Comparison of ENCODE assay signal across 25 cellular contexts in the genomic region with DNA sequence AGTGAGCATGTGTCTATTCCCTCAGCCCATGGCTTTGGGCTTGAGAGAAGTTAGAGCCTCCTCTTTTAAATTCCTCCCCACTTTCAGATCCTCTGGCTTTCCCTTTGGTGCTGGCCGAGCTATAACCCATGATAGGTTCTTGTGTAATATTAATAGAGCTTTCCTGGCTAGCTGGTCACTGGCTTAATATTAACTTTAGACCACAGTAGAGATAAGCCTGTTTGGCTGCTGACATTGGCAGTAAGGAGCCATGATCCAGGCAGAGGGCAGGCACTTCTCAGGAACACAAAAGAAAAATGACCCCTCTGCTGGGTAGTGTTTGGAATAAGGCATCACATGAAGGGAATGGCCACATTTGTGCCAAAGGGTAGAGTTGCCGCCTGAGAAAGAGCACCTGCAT.
DNase-seq lines count a peak whose midpoint lies in the region; ATAC-seq and TF ChIP-seq lines count a peak whose summit lies in the region.
"Had no signal": no experiment of that assay in that cellular context is flagged by ENCODE, and none has a peak within 500 bp of the region (broad histone marks: within the 10 kb centered on the region; RNA-seq: fewer than 3 reads in every experiment).

No MANE protein-coding gene starts in this region.

- peaks cover 3% of the 10 kb centered on the region for H3K79me1 ChIP-seq in trophoblast cell (ENCODE audit: low read length)

- no peak overlapping the region for H3K14ac ChIP-seq in trophoblast cell (ENCODE audit: low read length)

- H3K27me3 ChIP-seq in hepatocyte: no peaks in the 10 kb centered on the region
- H3K27me3 ChIP-seq in trophoblast cell (ENCODE audit: insufficient read depth, low read length): no peaks in the 10 kb centered on the region
- H3K27me3 ChIP-seq: tibial artery had no signal

- H2AK5ac ChIP-seq in trophoblast cell (ENCODE audit: low read length): no peak overlapping the region

- ATAC-seq in GM21737 (IDR thresholded peaks at IDR 0.05; ENCODE audit: unreplicated experiment) (no peak), HG03196 (IDR thresholded peaks at IDR 0.05; ENCODE audit: unreplicated experiment) (no peak)
- ATAC-seq in stimulated activated naive B cell treated with anti-CD40 and anti-IgM and Interleukin-4, amounts not matched to agents 10 μg/mL and 1 μg/mL and 100 μg/mL, for 72 hours (replicated peaks): no peak
- ATAC-seq: activated CD8-positive, alpha-beta memory T cell treated with anti-CD3 and anti-CD28 coated beads, Interleukin-2, amount 10 ng/mL, durations not matched to agents 7 days and 5 days; natural killer cell treated with Interleukin-12 subunit alpha and Interleukin-12 subunit beta and Interleukin-15 and Interleukin-18, amount 100 ng/mL, for 72 hours; sciatic nerve; WTC11 had no signal

- peak overlapping the region; percentile 17 for H2BK12ac ChIP-seq in trophoblast cell (ENCODE audit: low read length)

- H3K36me3 ChIP-seq in hepatocyte (replicated peaks; ENCODE audit: insufficient read depth, low read depth) (no peaks in the 10 kb centered on the region), trophoblast cell (ENCODE audit: control insufficient read depth in 1 of 2, insufficient read depth in 2 of 2, low read length in 2 of 2) (peaks cover 9% of the 10 kb centered on the region in 2 experiments)

- DNase-seq in ACHN: peak; percentile 74
- peak; percentile 31 for DNase-seq in hepatocyte (ENCODE audit: low spot score)
- DNase-seq in trophoblast cell: no peak
- no peak for DNase-seq in stimulated activated naive B cell treated with anti-CD40 and anti-IgM and Interleukin-4, amounts not matched to agents 10 μg/mL and 1 μg/mL and 100 μg/mL, for 72 hours
- DNase-seq in NCI-H1436 treated with DMSO at 0.1 percent for 48 hours (lab: John Stamatoyannopoulos, UW): no peak
- DNase-seq: activated CD4-positive, alpha-beta T cell treated with anti-CD3 and anti-CD28 coated beads, Interleukin-2, amount 10 ng/mL, durations not matched to agents 7 days and 5 days; activated CD8-positive, alpha-beta memory T cell treated with anti-CD3 and anti-CD28 coated beads, Interleukin-2, amount 10 ng/mL, durations not matched to agents 7 days and 5 days; activated naive CD4-positive, alpha-beta T cell treated with anti-CD3 and anti-CD28 coated beads for 36 hours; CD8-positive, alpha-beta memory T cell; effector CD4-positive, alpha-beta T cell; midbrain; NCI-H2029 treated with DMSO at 0.1 percent for 48 hours; NCI-H526; NK-92 treated with Interleukin-12 subunit alpha and Interleukin-12 subunit beta, amount 100 ng/mL, for 24 hours; PC-9; SHP77 treated with DMSO at 0.1 percent for 48 hours; tibial artery had no signal

- H3K9me3 ChIP-seq in hepatocyte (ENCODE audit: low read depth) (no peaks in the 10 kb centered on the region), trophoblast cell (ENCODE audit: insufficient read depth, low read depth, low read length) (no peaks in the 10 kb centered on the region)
- H3K9me3 ChIP-seq: tibial artery had no signal

- H3K4me3 Mint-ChIP-seq in stimulated activated naive B cell treated with anti-CD40 and anti-IgM and Interleukin-4, amounts not matched to agents 10 μg/mL and 1 μg/mL and 100 μg/mL, for 72 hours: no peak overlapping the region
- H3K4me3 Mint-ChIP-seq: activated CD4-positive, alpha-beta T cell treated with anti-CD3 and anti-CD28 coated beads, Interleukin-2, amount 10 ng/mL, durations not matched to agents 7 days and 5 days; activated CD8-positive, alpha-beta memory T cell treated with anti-CD3 and anti-CD28 coated beads, Interleukin-2, amount 10 ng/mL, durations not matched to agents 7 days and 5 days; activated naive CD4-positive, alpha-beta T cell treated with anti-CD3 and anti-CD28 coated beads for 36 hours; B cell; CD8-positive, alpha-beta memory T cell; natural killer cell treated with Interleukin-12 subunit alpha and Interleukin-12 subunit beta and Interleukin-15 and Interleukin-18, amount 100 ng/mL, for 72 hours; stimulated activated naive CD8-positive, alpha-beta T cell treated with anti-CD3 and anti-CD28 coated beads, Interleukin-15, Interleukin-2, amounts not matched to agents 100 ng/mL and 50 ng/mL, for 24 hours; WTC11 had no signal

- peak overlapping the region; percentile 71 for H3K27ac ChIP-seq in VCaP
- peak overlapping the region; percentile 57 for H3K27ac ChIP-seq in hepatocyte
- H3K27ac ChIP-seq in trophoblast cell (ENCODE audit: low read depth, low read length): no peak overlapping the region
- H3K27ac ChIP-seq: PC-9, tibial artery had no signal

- peaks cover 5 to 17% of the 10 kb centered on the region in 2 donors for H3K4me1 Mint-ChIP-seq in stimulated activated naive B cell treated with anti-CD40 and anti-IgM and Interleukin-4, amounts not matched to agents 10 μg/mL and 1 μg/mL and 100 μg/mL, for 72 hours
- H3K4me1 Mint-ChIP-seq: B cell; CD8-positive, alpha-beta memory T cell; WTC11 had no signal

- H3K4ac ChIP-seq in trophoblast cell (ENCODE audit: low read depth, low read length): no peak overlapping the region

- no peak overlapping the region for H2BK5ac ChIP-seq in trophoblast cell (ENCODE audit: low read depth, low read length, poor library complexity)

- no peaks in the 10 kb centered on the region for H3K9me3 Mint-ChIP-seq in stimulated activated naive B cell treated with anti-CD40 and anti-IgM and Interleukin-4, amounts not matched to agents 10 μg/mL and 1 μg/mL and 100 μg/mL, for 72 hours
- H3K9me3 Mint-ChIP-seq: activated CD4-positive, alpha-beta T cell treated with anti-CD3 and anti-CD28 coated beads, Interleukin-2, amount 10 ng/mL, durations not matched to agents 7 days and 5 days; activated naive CD4-positive, alpha-beta T cell treated with anti-CD3 and anti-CD28 coated beads for 36 hours; CD8-positive, alpha-beta memory T cell; natural killer cell treated with Interleukin-12 subunit alpha and Interleukin-12 subunit beta and Interleukin-15 and Interleukin-18, amount 100 ng/mL, for 72 hours; stimulated activated naive CD8-positive, alpha-beta T cell treated with anti-CD3 and anti-CD28 coated beads, Interleukin-15, Interleukin-2, amounts not matched to agents 100 ng/mL and 50 ng/mL, for 24 hours; WTC11 had no signal

- no peaks in the 10 kb centered on the region for H3K9me2 ChIP-seq in hepatocyte (replicated peaks; ENCODE audit: insufficient read depth)

- no peak overlapping the region for H2AFZ ChIP-seq in hepatocyte
- no peak overlapping the region for H2AFZ ChIP-seq in trophoblast cell (ENCODE audit: insufficient read depth, low read length, poor library complexity)
- H2AFZ ChIP-seq: PC-9 had no signal

- H4K20me1 ChIP-seq in hepatocyte (ENCODE audit: insufficient read depth, poor library complexity, severe bottlenecking): no peaks in the 10 kb centered on the region

- H3K79me2 ChIP-seq in hepatocyte: no peaks in the 10 kb centered on the region
- H3K79me2 ChIP-seq in trophoblast cell (ENCODE audit: control insufficient read depth, insufficient read depth, low read length, poor library complexity): no peaks in the 10 kb centered on the region

- H2BK120ac ChIP-seq in trophoblast cell (ENCODE audit: insufficient read depth, low read length, poor library complexity): no peak overlapping the region

- peaks cover 0 to 5% of the 10 kb centered on the region in 2 donors for H3K36me3 Mint-ChIP-seq in stimulated activated naive B cell treated with anti-CD40 and anti-IgM and Interleukin-4, amounts not matched to agents 10 μg/mL and 1 μg/mL and 100 μg/mL, for 72 hours
- H3K36me3 Mint-ChIP-seq: activated CD8-positive, alpha-beta memory T cell treated with anti-CD3 and anti-CD28 coated beads, Interleukin-2, amount 10 ng/mL, durations not matched to agents 7 days and 5 days; natural killer cell treated with Interleukin-12 subunit alpha and Interleukin-12 subunit beta and Interleukin-15 and Interleukin-18, amount 100 ng/mL, for 72 hours; WTC11 had no signal

- no peak overlapping the region for H3K4me2 ChIP-seq in hepatocyte
- no peak overlapping the region for H3K4me2 ChIP-seq in trophoblast cell (ENCODE audit: low read length)
- H3K4me2 ChIP-seq: PC-9 had no signal

- no peak for TF ChIP-seq CTCF in VCaP (conservative IDR thresholded peaks at IDR 0.05)
- no peak for TF ChIP-seq CTCF in hepatocyte (IDR thresholded peaks at IDR 0.05; ENCODE audit: poor library complexity)

- no peak overlapping the region for H3K18ac ChIP-seq in trophoblast cell (ENCODE audit: low read length)

- no peak overlapping the region for H4K91ac ChIP-seq in trophoblast cell (ENCODE audit: low read depth, low read length)

- no peak overlapping the region for H3K27ac Mint-ChIP-seq in stimulated activated naive B cell treated with anti-CD40 and anti-IgM and Interleukin-4, amounts not matched to agents 10 μg/mL and 1 μg/mL and 100 μg/mL, for 72 hours
- H3K27ac Mint-ChIP-seq: activated CD4-positive, alpha-beta T cell treated with anti-CD3 and anti-CD28 coated beads, Interleukin-2, amount 10 ng/mL, durations not matched to agents 7 days and 5 days; activated CD8-positive, alpha-beta memory T cell treated with anti-CD3 and anti-CD28 coated beads, Interleukin-2, amount 10 ng/mL, durations not matched to agents 7 days and 5 days; activated naive CD4-positive, alpha-beta T cell treated with anti-CD3 and anti-CD28 coated beads for 36 hours; B cell; natural killer cell treated with Interleukin-12 subunit alpha and Interleukin-12 subunit beta and Interleukin-15 and Interleukin-18, amount 100 ng/mL, for 72 hours; stimulated activated naive CD8-positive, alpha-beta T cell treated with anti-CD3 and anti-CD28 coated beads, Interleukin-15, Interleukin-2, amounts not matched to agents 100 ng/mL and 50 ng/mL, for 24 hours; WTC11 had no signal

- peaks cover 6 to 22% of the 10 kb centered on the region in 2 donors for H3K27me3 Mint-ChIP-seq in stimulated activated naive B cell treated with anti-CD40 and anti-IgM and Interleukin-4, amounts not matched to agents 10 μg/mL and 1 μg/mL and 100 μg/mL, for 72 hours
- H3K27me3 Mint-ChIP-seq: stimulated activated naive CD8-positive, alpha-beta T cell treated with anti-CD3 and anti-CD28 coated beads, Interleukin-15, Interleukin-2, amounts not matched to agents 100 ng/mL and 50 ng/mL, for 24 hours had no signal

- no peak overlapping the region for H3K4me3 ChIP-seq in hepatocyte
- no peak overlapping the region for H3K4me3 ChIP-seq in trophoblast cell (ENCODE audit: low read depth, low read length)
- H3K4me3 ChIP-seq: PC-9, tibial artery had no signal

- in situ Hi-C loops in ACHN (cut with HindIII; ENCODE audit: low pct_ligation_motif_present, low pct_unique_long_range_greater_than_20kb, low sequenced_read_pairs): no loop called here

- WGBS in hepatocyte (ENCODE audit: low lambda C conversion rate, missing lambda C conversion rate): 65% methylated on average over 2 of the region's 2 CpGs
- WGBS in trophoblast cell (ENCODE audit: extremely low coverage, insufficient coverage, insufficient read length): no CpG with 5 or more reads among the region's 2 CpGs

- H3K4me1 ChIP-seq in hepatocyte (ENCODE audit: insufficient read depth) (peaks cover 10% of the 10 kb centered on the region), trophoblast cell (ENCODE audit: control insufficient read depth in 1 of 2, insufficient read depth in 2 of 2, low read length in 2 of 2) (peaks cover 12 to 23% of the 10 kb centered on the region in 2 experiments)
- H3K4me1 ChIP-seq: tibial artery had no signal

- H4K12ac ChIP-seq in trophoblast cell (ENCODE audit: low read depth, low read length): no peak overlapping the region

- no peak overlapping the region for H3K9ac ChIP-seq in trophoblast cell (ENCODE audit: low read length)

- no peak overlapping the region for H4K8ac ChIP-seq in trophoblast cell (ENCODE audit: low read depth, low read length)

- no peak overlapping the region for H3K23ac ChIP-seq in trophoblast cell (ENCODE audit: low read length)

Comparison
In these comparisons a context has a peak if more than half of its experiments do, and no peak if none do; other contexts are left out.
1. DNase-seq: peak in ACHN (single experiment) and hepatocyte (single experiment); none in trophoblast cell (0 of 2), stimulated activated naive B cell treated with anti-CD40 and anti-IgM and Interleukin-4, amounts not matched to agents 10 μg/mL and 1 μg/mL and 100 μg/mL, for 72 hours (single experiment) and NCI-H1436 treated with DMSO at 0.1 percent for 48 hours (single experiment).